ENCODE assay signal across 11 cellular contexts in the genomic region with DNA sequence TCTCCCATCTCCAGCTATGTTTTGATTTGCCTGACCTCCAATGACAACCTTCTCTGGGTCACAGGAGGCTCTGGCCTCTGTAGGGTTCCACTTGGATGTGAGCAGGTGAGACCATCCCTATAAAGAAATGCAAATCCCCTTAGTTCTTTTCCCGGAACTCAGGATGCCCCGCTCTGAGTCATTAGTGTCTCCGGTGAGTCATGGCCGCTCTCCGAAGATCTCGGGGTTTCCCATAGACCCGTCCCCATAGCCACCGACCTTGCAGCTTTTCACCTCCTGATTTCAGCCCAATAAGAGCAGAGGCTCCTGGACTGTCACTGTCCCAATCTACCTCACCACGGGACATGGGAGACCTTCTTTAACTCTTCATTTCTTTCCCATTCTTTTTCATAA.
DNase-seq lines count a peak whose midpoint lies in the region; ATAC-seq and TF ChIP-seq lines count a peak whose summit lies in the region.
"Had no signal": no experiment of that assay in that cellular context is flagged by ENCODE, and none has a peak within 500 bp of the region (broad histone marks: within the 10 kb centered on the region; RNA-seq: fewer than 3 reads in every experiment).

No MANE protein-coding gene starts in this region.

- DNase-seq in A673 (ENCODE audit: low spot score) (peak; percentile 28), kidney epithelial cell (ENCODE audit: low read depth) (peak; percentile 32), glutamatergic neuron (no peak), ureter (ENCODE audit: low spot score) (no peak)
- DNase-seq in T-helper 2 cell treated with Interferon-gamma antibody and Interleukin-4, amounts not matched to agents 5 μg/mL and 100 μg/mL, for 36 hours (ENCODE audit: low spot score), result peak; percentile 14
- DNase-seq: NCI-H446, thyroid gland had no signal

- no peaks in the 10 kb centered on the region for H3K4me1 ChIP-seq in A673 (ENCODE audit: insufficient read depth, low read length, poor library complexity, severe bottlenecking)
- H3K4me1 ChIP-seq: gastroesophageal sphincter, thyroid gland had no signal

- no peak overlapping the region for H3K4me3 Mint-ChIP-seq in T-helper 2 cell treated with Interferon-gamma antibody and Interleukin-4, amounts not matched to agents 5 μg/mL and 100 μg/mL, for 36 hours
- no peak overlapping the region for H3K4me3 Mint-ChIP-seq in glutamatergic neuron (ENCODE audit: unreplicated experiment)

- H3K27me3 ChIP-seq in A673 (replicated peaks; ENCODE audit: insufficient read depth, low read depth, low read length, poor library complexity) (no peaks in the 10 kb centered on the region), kidney epithelial cell (ENCODE audit: control insufficient read depth, insufficient read depth, low read length) (no peaks in the 10 kb centered on the region)
- H3K27me3 ChIP-seq: gastroesophageal sphincter, thyroid gland had no signal

- no peaks in the 10 kb centered on the region for H3K9me3 Mint-ChIP-seq in T-helper 2 cell treated with Interferon-gamma antibody and Interleukin-4, amounts not matched to agents 5 μg/mL and 100 μg/mL, for 36 hours
- H3K9me3 Mint-ChIP-seq in glutamatergic neuron (ENCODE audit: unreplicated experiment), result peaks cover 7% of the 10 kb centered on the region

- no peak overlapping the region for H3K27ac Mint-ChIP-seq in T-helper 2 cell treated with Interferon-gamma antibody and Interleukin-4, amounts not matched to agents 5 μg/mL and 100 μg/mL, for 36 hours
- H3K27ac Mint-ChIP-seq in glutamatergic neuron (ENCODE audit: unreplicated experiment), result no peak overlapping the region

- no TSS peak for BruUV-seq in A673 (replicated peaks; lab: Mats Ljungman, UMichigan)

- no peak overlapping the region for H3K27ac ChIP-seq in A673 (ENCODE audit: low read depth, low read length, poor library complexity, severe bottlenecking)
- H3K27ac ChIP-seq: gastroesophageal sphincter, thyroid gland had no signal

- H3K27me3 Mint-ChIP-seq in T-helper 2 cell treated with Interferon-gamma antibody and Interleukin-4, amounts not matched to agents 5 μg/mL and 100 μg/mL, for 36 hours (ENCODE audit: low read depth), result no peaks in the 10 kb centered on the region
- peaks cover 5% of the 10 kb centered on the region for H3K27me3 Mint-ChIP-seq in glutamatergic neuron (ENCODE audit: unreplicated experiment)

- CTCF ChIA-PET in A673 (lab: Charles Lee), result no interaction called here

- intact Hi-C loops in A673 (cut with micrococcal nuclease; ENCODE audit: unreplicated experiment), result no loop called here

- H3K36me3 ChIP-seq in A673 (ENCODE audit: insufficient read depth, low read length, poor library complexity, severe bottlenecking) (no peaks in the 10 kb centered on the region), kidney epithelial cell (ENCODE audit: control insufficient read depth, insufficient read depth, low read length) (no peaks in the 10 kb centered on the region)
- H3K36me3 ChIP-seq: gastroesophageal sphincter, thyroid gland had no signal

- TF ChIP-seq CTCF in A673 (conservative IDR thresholded peaks at IDR 0.05; ENCODE audit: low read depth, low read length) (no peak), kidney epithelial cell (IDR thresholded peaks at IDR 0.05; ENCODE audit: insufficient read depth, low read length, poor library complexity, severe bottlenecking) (no peak), glutamatergic neuron (IDR thresholded peaks at IDR 0.05; ENCODE audit: partially characterized antibody, unreplicated experiment) (no peak)

- ATAC-seq in GM21717 (IDR thresholded peaks at IDR 0.05; ENCODE audit: unreplicated experiment) (peak; percentile 69), SK-N-SH treated with all-trans-retinoic acid at 6 μM for 48 hours (no peak), HG03342 (IDR thresholded peaks at IDR 0.05; ENCODE audit: unreplicated experiment) (no peak)
- ATAC-seq: gastroesophageal sphincter had no signal

- POLR2A ChIA-PET in A673 (lab: Charles Lee; ENCODE audit: low non-redundant PET), result no interaction called here

- no peaks in the 10 kb centered on the region for H3K36me3 Mint-ChIP-seq in T-helper 2 cell treated with Interferon-gamma antibody and Interleukin-4, amounts not matched to agents 5 μg/mL and 100 μg/mL, for 36 hours (ENCODE audit: low read depth)
- peaks cover 8% of the 10 kb centered on the region for H3K36me3 Mint-ChIP-seq in glutamatergic neuron (ENCODE audit: unreplicated experiment)

- H3K4me3 ChIP-seq in A673 (ENCODE audit: low read depth, low read length, poor library complexity, severe bottlenecking), result no peak overlapping the region
- H3K4me3 ChIP-seq in kidney epithelial cell (ENCODE audit: low read depth, low read length), result no peak overlapping the region
- H3K4me3 ChIP-seq: gastroesophageal sphincter, thyroid gland had no signal

- H3K9me3 ChIP-seq in A673 (ENCODE audit: low read depth, low read length, poor library complexity, severe bottlenecking), result no peaks in the 10 kb centered on the region
- H3K9me3 ChIP-seq: gastroesophageal sphincter, thyroid gland had no signal

- H3K4me1 Mint-ChIP-seq in T-helper 2 cell treated with Interferon-gamma antibody and Interleukin-4, amounts not matched to agents 5 μg/mL and 100 μg/mL, for 36 hours (ENCODE audit: low read depth), result no peaks in the 10 kb centered on the region
- H3K4me1 Mint-ChIP-seq in glutamatergic neuron (ENCODE audit: low read depth, unreplicated experiment), result no peaks in the 10 kb centered on the region

TF ChIP-seq in SK-N-SH treated with all-trans-retinoic acid at 6 μM for 48 hours, 23 proteins besides CTCF, POLR2A, EP300 and RAD21:
- TF ChIP-seq TOX (CRISPR knock-in tag; IDR thresholded peaks at IDR 0.05; ENCODE audit: borderline replicate concordance), result no peak
- TF ChIP-seq, protein P1, sequence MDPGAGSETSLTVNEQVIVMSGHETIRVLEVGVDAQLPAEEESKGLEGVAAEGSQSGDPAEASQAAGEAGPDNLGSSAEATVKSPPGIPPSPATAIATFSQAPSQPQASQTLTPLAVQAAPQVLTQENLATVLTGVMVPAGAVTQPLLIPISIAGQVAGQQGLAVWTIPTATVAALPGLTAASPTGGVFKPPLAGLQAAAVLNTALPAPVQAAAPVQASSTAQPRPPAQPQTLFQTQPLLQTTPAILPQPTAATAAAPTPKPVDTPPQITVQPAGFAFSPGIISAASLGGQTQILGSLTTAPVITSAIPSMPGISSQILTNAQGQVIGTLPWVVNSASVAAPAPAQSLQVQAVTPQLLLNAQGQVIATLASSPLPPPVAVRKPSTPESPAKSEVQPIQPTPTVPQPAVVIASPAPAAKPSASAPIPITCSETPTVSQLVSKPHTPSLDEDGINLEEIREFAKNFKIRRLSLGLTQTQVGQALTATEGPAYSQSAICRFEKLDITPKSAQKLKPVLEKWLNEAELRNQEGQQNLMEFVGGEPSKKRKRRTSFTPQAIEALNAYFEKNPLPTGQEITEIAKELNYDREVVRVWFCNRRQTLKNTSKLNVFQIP (CRISPR knock-in tag; IDR thresholded peaks at IDR 0.05; ENCODE audit: borderline replicate concordance, low read depth), result no peak
- TF ChIP-seq ARNTL (CRISPR knock-in tag; IDR thresholded peaks at IDR 0.05; ENCODE audit: borderline replicate concordance, low read depth), result no peak
- TF ChIP-seq BACH2 (CRISPR knock-in tag; IDR thresholded peaks at IDR 0.05; ENCODE audit: borderline replicate concordance), result no peak
- no peak for TF ChIP-seq GLIS3 (CRISPR knock-in tag; IDR thresholded peaks at IDR 0.05)
- TF ChIP-seq, protein P2, sequence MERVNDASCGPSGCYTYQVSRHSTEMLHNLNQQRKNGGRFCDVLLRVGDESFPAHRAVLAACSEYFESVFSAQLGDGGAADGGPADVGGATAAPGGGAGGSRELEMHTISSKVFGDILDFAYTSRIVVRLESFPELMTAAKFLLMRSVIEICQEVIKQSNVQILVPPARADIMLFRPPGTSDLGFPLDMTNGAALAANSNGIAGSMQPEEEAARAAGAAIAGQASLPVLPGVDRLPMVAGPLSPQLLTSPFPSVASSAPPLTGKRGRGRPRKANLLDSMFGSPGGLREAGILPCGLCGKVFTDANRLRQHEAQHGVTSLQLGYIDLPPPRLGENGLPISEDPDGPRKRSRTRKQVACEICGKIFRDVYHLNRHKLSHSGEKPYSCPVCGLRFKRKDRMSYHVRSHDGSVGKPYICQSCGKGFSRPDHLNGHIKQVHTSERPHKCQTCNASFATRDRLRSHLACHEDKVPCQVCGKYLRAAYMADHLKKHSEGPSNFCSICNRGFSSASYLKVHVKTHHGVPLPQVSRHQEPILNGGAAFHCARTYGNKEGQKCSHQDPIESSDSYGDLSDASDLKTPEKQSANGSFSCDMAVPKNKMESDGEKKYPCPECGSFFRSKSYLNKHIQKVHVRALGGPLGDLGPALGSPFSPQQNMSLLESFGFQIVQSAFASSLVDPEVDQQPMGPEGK (CRISPR knock-in tag; IDR thresholded peaks at IDR 0.05; ENCODE audit: borderline replicate concordance), result no peak
- no peak for TF ChIP-seq ZNF70 (CRISPR knock-in tag; IDR thresholded peaks at IDR 0.05)
- TF ChIP-seq, protein P3, sequence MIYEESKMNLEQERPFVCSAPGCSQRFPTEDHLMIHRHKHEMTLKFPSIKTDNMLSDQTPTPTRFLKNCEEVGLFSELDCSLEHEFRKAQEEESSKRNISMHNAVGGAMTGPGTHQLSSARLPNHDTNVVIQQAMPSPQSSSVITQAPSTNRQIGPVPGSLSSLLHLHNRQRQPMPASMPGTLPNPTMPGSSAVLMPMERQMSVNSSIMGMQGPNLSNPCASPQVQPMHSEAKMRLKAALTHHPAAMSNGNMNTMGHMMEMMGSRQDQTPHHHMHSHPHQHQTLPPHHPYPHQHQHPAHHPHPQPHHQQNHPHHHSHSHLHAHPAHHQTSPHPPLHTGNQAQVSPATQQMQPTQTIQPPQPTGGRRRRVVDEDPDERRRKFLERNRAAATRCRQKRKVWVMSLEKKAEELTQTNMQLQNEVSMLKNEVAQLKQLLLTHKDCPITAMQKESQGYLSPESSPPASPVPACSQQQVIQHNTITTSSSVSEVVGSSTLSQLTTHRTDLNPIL (CRISPR knock-in tag; IDR thresholded peaks at IDR 0.05; ENCODE audit: low read depth), result no peak
- TF ChIP-seq ZFP30 (CRISPR knock-in tag; IDR thresholded peaks at IDR 0.05), result no peak
- TF ChIP-seq TCF4 (CRISPR knock-in tag; IDR thresholded peaks at IDR 0.05; ENCODE audit: borderline replicate concordance), result no peak
- TF ChIP-seq ISL1 (CRISPR knock-in tag; IDR thresholded peaks at IDR 0.05), result no peak
- TF ChIP-seq ZNF8 (CRISPR knock-in tag; IDR thresholded peaks at IDR 0.05), result no peak
TF ChIP-seq in SK-N-SH treated with all-trans-retinoic acid at 6 μM for 48 hours: peak in this region for 0.

Comparison
In these comparisons a context has a peak if more than half of its experiments do, and no peak if none do; other contexts are left out.
1. DNase-seq: peak in A673 (single experiment), T-helper 2 cell treated with Interferon-gamma antibody and Interleukin-4, amounts not matched to agents 5 μg/mL and 100 μg/mL, for 36 hours (single experiment) and kidney epithelial cell (single experiment); none in glutamatergic neuron (single experiment) and ureter (single experiment).